ENCODE assay signal across 10 cellular contexts in the genomic region with DNA sequence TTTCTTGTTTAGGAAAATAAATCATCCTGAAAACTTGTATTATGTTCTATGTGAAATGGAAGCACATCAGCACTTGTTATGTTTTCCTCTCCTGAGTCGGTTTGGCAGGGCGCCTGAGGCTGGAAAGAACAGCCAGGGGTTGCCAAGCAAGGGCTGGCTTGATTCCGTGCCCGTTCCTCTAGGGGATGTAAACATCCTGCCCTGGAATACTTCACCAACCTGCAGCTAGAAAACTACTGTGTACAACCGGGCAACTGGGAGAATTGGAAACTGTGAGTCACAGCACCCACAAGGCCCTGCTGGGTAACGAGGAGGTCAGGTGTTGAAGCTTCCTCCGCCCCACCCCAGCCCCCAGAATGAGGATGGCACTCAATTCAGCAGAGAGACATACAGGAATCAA.
A peak's percentile ranks its signal among the peaks of the same experiment; 100 is the strongest.
DNase-seq lines count a peak whose midpoint lies in the region; ATAC-seq and TF ChIP-seq lines count a peak whose summit lies in the region.
"Had no signal": no experiment of that assay in that cellular context is flagged by ENCODE, and none has a peak within 500 bp of the region (broad histone marks: within the 10 kb centered on the region; RNA-seq: fewer than 3 reads in every experiment).

No MANE protein-coding gene starts in this region.

- peak overlapping the region; percentile 51 for H3K27ac ChIP-seq in psoas muscle

- H3K27me3 Mint-ChIP-seq in Caco-2 (ENCODE audit: insufficient read depth, unreplicated experiment) = peaks cover 2% of the 10 kb centered on the region

- H3K9me3 ChIP-seq in psoas muscle (no peaks in the 10 kb centered on the region), Caco-2 (no peaks in the 10 kb centered on the region)

- POLR2A ChIA-PET in Caco-2 (lab: Charles Lee) = no interaction called here

- intact Hi-C loops in psoas muscle (cut with DNase I) = loop anchor here in 1 of 2 donors (10.0 kb wide), 1 partner anchor 1593 kb away; no protein-coding TSS in a partner anchor
- intact Hi-C loops in Caco-2 (cut with micrococcal nuclease; ENCODE audit: unreplicated experiment) = no loop called here
- intact Hi-C loops in posterior vena cava (cut with DNase I) = no loop called here

- DNase-seq in GOT3 (lab: John Stamatoyannopoulos, UW) (peak; percentile 26), RPMI7951 (ENCODE audit: low read depth) (peak; percentile 88), fibroblast of villous mesenchyme (ENCODE audit: low read depth) (peak; percentile 7), psoas muscle (peak; percentile 51 to 80), Caco-2 (no peak), posterior vena cava (ENCODE audit: low spot score) (no peak)
- DNase-seq: H7; stimulated activated CD4-positive, alpha-beta T cell treated with anti-CD3 and anti-CD28 coated beads, Interleukin-12 subunit alpha, Interleukin-12 subunit beta, amount 100 ng/mL, for 4 hours had no signal

- H3K4me3 ChIP-seq in fibroblast of villous mesenchyme (ENCODE audit: low read depth, low read length) (no peak overlapping the region), psoas muscle (no peak overlapping the region), Caco-2 (ENCODE audit: low read depth, low read length) (no peak overlapping the region)

- TF ChIP-seq CTCF in fibroblast of villous mesenchyme (IDR thresholded peaks at IDR 0.05; ENCODE audit: insufficient read depth, low read depth, low read length) = no peak
- TF ChIP-seq CTCF in psoas muscle (IDR thresholded peaks at IDR 0.05) = no peak
- no peak for TF ChIP-seq CTCF in Caco-2 (IDR thresholded peaks at IDR 0.05; ENCODE audit: insufficient read depth in 1 of 2, low read depth in 1 of 2, low read length in 1 of 2, severe bottlenecking in 1 of 2, unreplicated experiment in 1 of 2)

- no peaks in the 10 kb centered on the region for H3K36me3 ChIP-seq in psoas muscle (ENCODE audit: insufficient read depth in 1 of 2, low read depth in 1 of 2)
- H3K36me3 ChIP-seq in Caco-2 (ENCODE audit: control insufficient read depth, insufficient read depth, low read length) = no peaks in the 10 kb centered on the region

- BruUV-seq in Caco-2 (replicated peaks; lab: Mats Ljungman, UMichigan) = no TSS peak

- H3K4me1 Mint-ChIP-seq in Caco-2 (ENCODE audit: low read depth, unreplicated experiment) = no peaks in the 10 kb centered on the region

- H3K4me3 Mint-ChIP-seq in Caco-2 (ENCODE audit: unreplicated experiment) = no peak overlapping the region

- no peaks in the 10 kb centered on the region for H3K27me3 ChIP-seq in psoas muscle (ENCODE audit: insufficient read depth in 3 of 3, low read length in 2 of 3)
- H3K27me3 ChIP-seq in Caco-2 (replicated peaks; ENCODE audit: control insufficient read depth, insufficient read depth, low read length) = no peaks in the 10 kb centered on the region

- H3K36me3 Mint-ChIP-seq in Caco-2 (ENCODE audit: insufficient read depth, unreplicated experiment) = no peaks in the 10 kb centered on the region

- CTCF ChIA-PET in Caco-2 (lab: Charles Lee) = no interaction called here

- no peaks in the 10 kb centered on the region for H3K9me3 Mint-ChIP-seq in Caco-2 (ENCODE audit: unreplicated experiment)

- peaks cover 9% of the 10 kb centered on the region for H3K4me1 ChIP-seq in psoas muscle
- H3K4me1 ChIP-seq in Caco-2 = no peaks in the 10 kb centered on the region

- WGBS in psoas muscle, 3 donors = 24 to 27% (median 24%) methylated on average over 7 of the region's 7 CpGs

- H3K27ac Mint-ChIP-seq in Caco-2 (ENCODE audit: unreplicated experiment) = no peak overlapping the region

- ATAC-seq in psoas muscle (peak; percentile 51 to 79 (median 58)), GM21737 (IDR thresholded peaks at IDR 0.05; ENCODE audit: unreplicated experiment) (no peak), GM18517 (IDR thresholded peaks at IDR 0.05; ENCODE audit: unreplicated experiment) (no peak)

Comparison
In these comparisons a context has a peak if more than half of its experiments do, and no peak if none do; other contexts are left out.
1. DNase-seq: peak in GOT3 (single experiment), RPMI7951 (single experiment), fibroblast of villous mesenchyme (single experiment) and psoas muscle (2 of 2); none in Caco-2 (0 of 2) and posterior vena cava (single experiment).
2. ATAC-seq: peak in psoas muscle (4 of 4); none in GM21737 (single experiment) and GM18517 (single experiment).